Comparison of ENCODE assay signal across 1 cellular context in genomic region chr1:167373398-167373797, GRCh38.
TF ChIP-seq lines count a peak whose summit lies in the region.

No MANE protein-coding gene starts in this region.

TF ChIP-seq in WTC11, 78 proteins besides CTCF, POLR2A, EP300 and RAD21 (continued from another document):
- TF ChIP-seq ZNF281 (CRISPR knock-in tag; IDR thresholded peaks at IDR 0.05) (no peak), CREM (CRISPR knock-in tag; IDR thresholded peaks at IDR 0.05) (no peak), ZNF396 (CRISPR knock-in tag; IDR thresholded peaks at IDR 0.05; ENCODE audit: borderline replicate concordance) (no peak), ZBTB21 (CRISPR knock-in tag; IDR thresholded peaks at IDR 0.05; ENCODE audit: borderline replicate concordance) (no peak), NFATC4 (CRISPR knock-in tag; IDR thresholded peaks at IDR 0.05) (no peak), E2F4 (CRISPR knock-in tag; IDR thresholded peaks at IDR 0.05; ENCODE audit: borderline replicate concordance, low read depth) (no peak), GABPB1 (CRISPR knock-in tag; IDR thresholded peaks at IDR 0.05) (no peak)
